Comparison of ENCODE assay signal across 1 cellular context in genomic region chr1:53575948-53576305, GRCh38.
TF ChIP-seq lines count a peak whose summit lies in the region.

No MANE protein-coding gene starts in this region.

TF ChIP-seq in WTC11, 78 proteins besides CTCF, POLR2A, EP300 and RAD21 (continued from another document):
- TF ChIP-seq ZNF532 (CRISPR knock-in tag; IDR thresholded peaks at IDR 0.05; ENCODE audit: borderline replicate concordance) (no peak), E2F1 (CRISPR knock-in tag; IDR thresholded peaks at IDR 0.05) (no peak), ATF2 (CRISPR knock-in tag; IDR thresholded peaks at IDR 0.05; ENCODE audit: borderline replicate concordance, low read depth) (no peak), ZNF423 (CRISPR knock-in tag; IDR thresholded peaks at IDR 0.05) (no peak), SMAD3 (CRISPR knock-in tag; IDR thresholded peaks at IDR 0.05; ENCODE audit: borderline replicate concordance) (no peak), HMGA2 (CRISPR knock-in tag; IDR thresholded peaks at IDR 0.05) (no peak), MYBL2 (CRISPR knock-in tag; IDR thresholded peaks at IDR 0.05) (no peak), ZNF263 (CRISPR knock-in tag; IDR thresholded peaks at IDR 0.05; ENCODE audit: low read depth) (no peak), RELA (CRISPR knock-in tag; IDR thresholded peaks at IDR 0.05; ENCODE audit: borderline replicate concordance) (no peak), MLX (CRISPR knock-in tag; IDR thresholded peaks at IDR 0.05) (no peak), MAX (CRISPR knock-in tag; IDR thresholded peaks at IDR 0.05) (no peak), SOX15 (CRISPR knock-in tag; IDR thresholded peaks at IDR 0.05) (no peak), AR (CRISPR knock-in tag; IDR thresholded peaks at IDR 0.05) (no peak), JAZF1 (CRISPR knock-in tag; IDR thresholded peaks at IDR 0.05) (no peak)
